28 cellular contexts compared by ENCODE assay signal in the genomic region with DNA sequence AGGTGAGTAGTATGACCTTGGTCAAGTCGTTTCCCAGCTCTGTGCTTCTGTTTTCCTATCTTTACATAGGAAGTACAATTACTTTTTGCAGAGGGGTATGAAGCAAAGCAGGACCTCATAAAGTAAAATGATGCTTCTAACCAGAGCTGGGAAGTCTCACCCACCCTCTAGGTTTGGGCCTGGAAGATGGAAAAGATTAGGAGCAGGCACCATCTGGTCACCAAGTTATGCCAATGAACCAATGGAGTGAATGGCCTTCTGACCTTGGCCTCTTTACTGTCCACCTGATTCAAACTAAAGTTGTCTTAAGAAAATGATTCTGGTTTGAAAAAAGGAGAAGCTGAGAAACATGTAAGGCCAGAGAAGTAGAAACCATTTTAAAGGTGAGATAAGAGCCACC.
"Had no signal": no experiment of that assay in that cellular context is flagged by ENCODE, and none has a peak within 500 bp of the region (broad histone marks: within the 10 kb centered on the region; RNA-seq: fewer than 3 reads in every experiment).

No MANE protein-coding gene starts in this region.

- H3K9me3 Mint-ChIP-seq: natural killer cell; nephron; neural progenitor cell; stimulated activated effector memory CD8-positive, alpha-beta T cell treated with anti-CD3 and anti-CD28 coated beads, Interleukin-12 subunit alpha, Interleukin-12 subunit beta, amount 100 ng/mL, for 72 hours; stimulated activated naive B cell treated with anti-CD40 and anti-IgM and Interleukin-4, amounts not matched to agents 10 μg/mL and 1 μg/mL and 100 μg/mL, for 72 hours; stimulated activated naive CD8-positive, alpha-beta T cell treated with anti-CD3 and anti-CD28 coated beads, Interleukin-15, Interleukin-2, amounts not matched to agents 100 ng/mL and 50 ng/mL, for 24 hours had no signal

- ATAC-seq: natural killer cell; psoas muscle; right cardiac atrium; right lobe of liver; stimulated activated effector memory CD8-positive, alpha-beta T cell treated with anti-CD3 and anti-CD28 coated beads, Interleukin-12 subunit alpha, Interleukin-12 subunit beta, amount 100 ng/mL, for 72 hours; stimulated activated naive B cell treated with anti-CD40 and anti-IgM and Interleukin-4, amounts not matched to agents 10 μg/mL and 1 μg/mL and 100 μg/mL, for 72 hours had no signal

- H3K36me3 ChIP-seq: neural progenitor cell, ovary, right lobe of liver, sigmoid colon, stomach, thoracic aorta, thyroid gland, tibial nerve, upper lobe of left lung, vagina had no signal

- H3K4me1 Mint-ChIP-seq: natural killer cell; nephron; neural progenitor cell; stimulated activated effector memory CD8-positive, alpha-beta T cell treated with anti-CD3 and anti-CD28 coated beads, Interleukin-12 subunit alpha, Interleukin-12 subunit beta, amount 100 ng/mL, for 72 hours; stimulated activated naive B cell treated with anti-CD40 and anti-IgM and Interleukin-4, amounts not matched to agents 10 μg/mL and 1 μg/mL and 100 μg/mL, for 72 hours had no signal

- H3K27me3 ChIP-seq: ovary, right lobe of liver, thyroid gland, upper lobe of left lung, vagina had no signal

- H3K4me3 Mint-ChIP-seq: natural killer cell; nephron; neural progenitor cell; stimulated activated effector memory CD8-positive, alpha-beta T cell treated with anti-CD3 and anti-CD28 coated beads, Interleukin-12 subunit alpha, Interleukin-12 subunit beta, amount 100 ng/mL, for 72 hours; stimulated activated naive B cell treated with anti-CD40 and anti-IgM and Interleukin-4, amounts not matched to agents 10 μg/mL and 1 μg/mL and 100 μg/mL, for 72 hours; stimulated activated naive CD8-positive, alpha-beta T cell treated with anti-CD3 and anti-CD28 coated beads, Interleukin-15, Interleukin-2, amounts not matched to agents 100 ng/mL and 50 ng/mL, for 24 hours had no signal

- H3K36me3 Mint-ChIP-seq: natural killer cell; neural progenitor cell; stimulated activated effector memory CD8-positive, alpha-beta T cell treated with anti-CD3 and anti-CD28 coated beads, Interleukin-12 subunit alpha, Interleukin-12 subunit beta, amount 100 ng/mL, for 72 hours; stimulated activated naive B cell treated with anti-CD40 and anti-IgM and Interleukin-4, amounts not matched to agents 10 μg/mL and 1 μg/mL and 100 μg/mL, for 72 hours had no signal

- H3K9me3 ChIP-seq: ovary, psoas muscle, right lobe of liver, sigmoid colon, stomach, thoracic aorta, thyroid gland, tibial nerve, upper lobe of left lung, vagina had no signal

- H3K4me3 ChIP-seq: neural progenitor cell, ovary, psoas muscle, right lobe of liver, sigmoid colon, stomach, thoracic aorta, thyroid gland, tibial nerve, upper lobe of left lung, vagina had no signal

- H3K4me1 ChIP-seq: neural progenitor cell, parathyroid adenoma, psoas muscle, right lobe of liver, sigmoid colon, stomach, thyroid gland, tibial nerve, upper lobe of left lung, vagina had no signal

- H3K27ac Mint-ChIP-seq: natural killer cell; nephron; neural progenitor cell; progenitor cell of endocrine pancreas; stimulated activated effector memory CD8-positive, alpha-beta T cell treated with anti-CD3 and anti-CD28 coated beads, Interleukin-12 subunit alpha, Interleukin-12 subunit beta, amount 100 ng/mL, for 72 hours; stimulated activated naive B cell treated with anti-CD40 and anti-IgM and Interleukin-4, amounts not matched to agents 10 μg/mL and 1 μg/mL and 100 μg/mL, for 72 hours; stimulated activated naive CD8-positive, alpha-beta T cell treated with anti-CD3 and anti-CD28 coated beads, Interleukin-15, Interleukin-2, amounts not matched to agents 100 ng/mL and 50 ng/mL, for 24 hours had no signal

- H3K27ac ChIP-seq: neural progenitor cell, ovary, parathyroid adenoma, psoas muscle, right lobe of liver, sigmoid colon, stomach, thoracic aorta, thyroid gland, tibial nerve, upper lobe of left lung, vagina had no signal

- DNase-seq: natural killer cell; occipital lobe; ovary; posterior cingulate gyrus; psoas muscle; right cardiac atrium; right lobe of liver; sigmoid colon; small intestine; stimulated activated CD4-positive, alpha-beta T cell treated with anti-CD3 and anti-CD28 coated beads, Interleukin-15, amount 100 ng/mL, for 24 hours; stimulated activated CD4-positive, alpha-beta T cell treated with anti-CD3 and anti-CD28 coated beads, Interleukin-2, amount 100 ng/mL, for 24 hours; stimulated activated CD4-positive, alpha-beta T cell treated with anti-CD3 and anti-CD28 coated beads, Interleukin-2, amount 100 ng/mL, for 48 hours; stimulated activated CD4-positive, alpha-beta T cell treated with anti-CD3 and anti-CD28 coated beads, Interleukin-4, amount 100 ng/mL, for 24 hours; stimulated activated naive B cell treated with anti-CD40 and anti-IgM and Interleukin-4, amounts not matched to agents 10 μg/mL and 1 μg/mL and 100 μg/mL, for 72 hours; stimulated activated naive CD4-positive, alpha-beta T cell treated with Interleukin-2 at 50 U/mL for 16 hours; stomach; thyroid gland; trophoblast cell; upper lobe of left lung had no signal
